19 cellular contexts compared by ENCODE assay signal in the genomic region with DNA sequence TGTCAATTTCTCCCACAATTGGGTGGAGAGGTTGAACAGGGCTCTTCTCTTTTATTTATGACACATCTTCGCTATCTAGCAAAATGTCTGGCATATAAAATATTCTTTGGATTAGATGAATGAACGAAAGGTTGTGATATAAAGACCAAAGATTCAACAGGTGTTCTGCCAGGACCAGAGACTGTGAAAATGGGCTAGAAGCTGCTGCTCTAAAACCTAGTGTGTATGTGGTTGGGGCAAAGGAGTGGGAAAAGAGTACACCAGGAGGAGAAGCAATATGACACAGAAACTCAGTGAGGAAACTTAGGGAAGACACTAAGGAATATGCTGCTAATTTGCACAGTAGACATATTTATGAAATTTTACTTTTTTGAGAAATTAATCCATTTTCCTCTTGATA.
DNase-seq lines count a peak whose midpoint lies in the region; ATAC-seq and TF ChIP-seq lines count a peak whose summit lies in the region.
"Had no signal": no experiment of that assay in that cellular context is flagged by ENCODE, and none has a peak within 500 bp of the region (broad histone marks: within the 10 kb centered on the region; RNA-seq: fewer than 3 reads in every experiment).

No MANE protein-coding gene starts in this region.

- TF ChIP-seq CTCF in left ventricle myocardium inferior (IDR thresholded peaks at IDR 0.05; ENCODE audit: borderline replicate concordance): no peak
- no peak for TF ChIP-seq CTCF in uterus (IDR thresholded peaks at IDR 0.05)
- TF ChIP-seq CTCF in OCI-LY7 (conservative IDR thresholded peaks at IDR 0.05; ENCODE audit: low read length): no peak

- H3K9me2 ChIP-seq in OCI-LY7 (ENCODE audit: insufficient read depth, low read length): no peaks in the 10 kb centered on the region

- no peak for TF ChIP-seq POLR2A in uterus (IDR thresholded peaks at IDR 0.05)

- no peaks in the 10 kb centered on the region for H3K36me3 Mint-ChIP-seq in T-cell
- H3K36me3 Mint-ChIP-seq: CD14-positive monocyte; CD8-positive, alpha-beta memory T cell had no signal

- ATAC-seq in Right ventricle myocardium inferior (no peak), T-cell (replicated peaks in 1 of 4) (no peak), HG03159 (IDR thresholded peaks at IDR 0.05; ENCODE audit: unreplicated experiment) (no peak)
- ATAC-seq: GM12878 had no signal

- peaks cover 40 to 67% (median 48%) of the 10 kb centered on the region in 3 donors for H3K4me1 Mint-ChIP-seq in T-cell

- no peaks in the 10 kb centered on the region for H4K20me1 ChIP-seq in OCI-LY7 (ENCODE audit: insufficient read depth, low read length)
- H4K20me1 ChIP-seq: BLaER1 treated with 17β-estradiol and CSF1 and Interleukin-3, amounts not matched to agents 10 nM and 100 nM had no signal

- no peaks in the 10 kb centered on the region for H3K9me3 ChIP-seq in left ventricle myocardium inferior (replicated peaks)
- no peaks in the 10 kb centered on the region for H3K9me3 ChIP-seq in uterus
- H3K9me3 ChIP-seq in OCI-LY7 (ENCODE audit: low read length): no peaks in the 10 kb centered on the region
- H3K9me3 ChIP-seq: BLaER1 treated with 17β-estradiol and CSF1 and Interleukin-3, amounts not matched to agents 10 nM and 100 nM had no signal

- H3K79me2 ChIP-seq in OCI-LY7 (ENCODE audit: insufficient read depth, low read depth, low read length): no peaks in the 10 kb centered on the region

- H3K4me3 ChIP-seq in left ventricle myocardium inferior (no peak overlapping the region), uterus (no peak overlapping the region), OCI-LY7 (ENCODE audit: low read depth, low read length, poor library complexity, severe bottlenecking) (no peak overlapping the region)
- H3K4me3 ChIP-seq: BLaER1 treated with 17β-estradiol and CSF1 and Interleukin-3, amounts not matched to agents 10 nM and 100 nM; GM12878; GM23248 had no signal

- no peaks in the 10 kb centered on the region for H3K27me3 Mint-ChIP-seq in T-cell
- H3K27me3 Mint-ChIP-seq: B cell; CD4-positive, alpha-beta T cell; CD8-positive, alpha-beta memory T cell had no signal

- no peaks in the 10 kb centered on the region for H3K9me3 Mint-ChIP-seq in T-cell
- H3K9me3 Mint-ChIP-seq: CD14-positive monocyte; CD4-positive, alpha-beta T cell; CD8-positive, alpha-beta memory T cell had no signal

- BruUV-seq in OCI-LY7 (replicated peaks; lab: Mats Ljungman, UMichigan): no TSS peak

- no peaks in the 10 kb centered on the region for H3K27me3 ChIP-seq in left ventricle myocardium inferior (ENCODE audit: low read depth)
- no peaks in the 10 kb centered on the region for H3K27me3 ChIP-seq in uterus
- H3K27me3 ChIP-seq: BLaER1 treated with 17β-estradiol and CSF1 and Interleukin-3, amounts not matched to agents 10 nM and 100 nM had no signal

- POLR2A ChIA-PET in T-cell (lab: Charles Lee) (no interaction called here), OCI-LY7 (lab: Charles Lee) (interaction anchor here (0.6 to 1.4 kb wide), 4 partner anchors 58 to 1076 kb away, joined by 3 read pairs; no protein-coding TSS in a partner anchor)

- H2AFZ ChIP-seq in OCI-LY7 (ENCODE audit: low read length): no peak overlapping the region
- H2AFZ ChIP-seq: GM23248 had no signal

- peak overlapping the region; percentile 52 to 57 for H3K27ac Mint-ChIP-seq in T-cell
- H3K27ac Mint-ChIP-seq: B cell; CD14-positive monocyte; CD4-positive, alpha-beta T cell had no signal

- DNase-seq in left ventricle myocardium inferior: no peak
- no peak for DNase-seq in Right ventricle myocardium inferior (ENCODE audit: missing footprints)
- DNase-seq in T-cell: no peak
- no peak for DNase-seq in uterus
- DNase-seq in OCI-LY7 (ENCODE audit: low spot score): no peak
- DNase-seq: CD4-positive, alpha-beta T cell; CD8-positive, alpha-beta memory T cell; DMS 273 treated with DMSO at 0.1 percent for 48 hours; DMS79; EL; GDM1; GM23248; H7; HCEC 1CT had no signal

- no peak overlapping the region for H3K4me2 ChIP-seq in OCI-LY7 (ENCODE audit: low read length)
- H3K4me2 ChIP-seq: BLaER1 treated with 17β-estradiol and CSF1 and Interleukin-3, amounts not matched to agents 10 nM and 100 nM had no signal

- H3K4me1 ChIP-seq in left ventricle myocardium inferior (peaks cover 14% of the 10 kb centered on the region), uterus (peaks cover 6 to 13% of the 10 kb centered on the region in 2 donors), OCI-LY7 (ENCODE audit: insufficient read depth, low read length, poor library complexity, severe bottlenecking) (no peaks in the 10 kb centered on the region)

- intact Hi-C loops in left ventricle myocardium inferior (cut with micrococcal nuclease) (no loop called here), Right ventricle myocardium inferior (cut with DNase I) (no loop called here), uterus (cut with DNase I; ENCODE audit: low total_unique reads) (no loop called here), OCI-LY7 (cut with micrococcal nuclease; ENCODE audit: unreplicated experiment) (no loop called here)

- no peaks in the 10 kb centered on the region for H3K36me3 ChIP-seq in left ventricle myocardium inferior
- no peaks in the 10 kb centered on the region for H3K36me3 ChIP-seq in uterus
- no peaks in the 10 kb centered on the region for H3K36me3 ChIP-seq in OCI-LY7 (ENCODE audit: insufficient read depth, low read length)
- H3K36me3 ChIP-seq: BLaER1 treated with 17β-estradiol and CSF1 and Interleukin-3, amounts not matched to agents 10 nM and 100 nM had no signal

- H3K27ac ChIP-seq in left ventricle myocardium inferior (replicated peaks): peak overlapping the region; percentile 71
- H3K27ac ChIP-seq in uterus: peak overlapping the region; percentile 49 to 60
- H3K27ac ChIP-seq in OCI-LY7 (ENCODE audit: low read depth, low read length, poor library complexity, severe bottlenecking): no peak overlapping the region
- H3K27ac ChIP-seq: BLaER1 treated with 17β-estradiol and CSF1 and Interleukin-3, amounts not matched to agents 10 nM and 100 nM; GM23248 had no signal

- H3K4me3 Mint-ChIP-seq in T-cell: no peak overlapping the region
- H3K4me3 Mint-ChIP-seq: B cell; CD14-positive monocyte; CD4-positive, alpha-beta T cell; CD8-positive, alpha-beta memory T cell had no signal

- CTCF ChIA-PET in T-cell (lab: Charles Lee) (interaction anchor here (1.0 to 1.2 kb wide), 3 partner anchors 8 to 292 kb away, joined by 3 to 10 read pairs (median 3); no protein-coding TSS in a partner anchor), OCI-LY7 (lab: Charles Lee; ENCODE audit: unreplicated experiment) (no interaction called here)
